11 cellular contexts compared by ENCODE assay signal in genomic region chr2:10817413-10817812, GRCh38. TPM values are rescaled to one million over a fixed set of nuclear protein-coding genes. Genes with fewer than 3 reads are reported as not detected.
DNase-seq lines count a peak whose midpoint lies in the region; ATAC-seq and TF ChIP-seq lines count a peak whose summit lies in the region.
"Had no signal": no experiment of that assay in that cellular context is flagged by ENCODE, and none has a peak within 500 bp of the region (broad histone marks: within the 10 kb centered on the region; RNA-seq: fewer than 3 reads in every experiment).

No MANE protein-coding gene starts in this region.

- intact Hi-C loops in PC-9 (cut with micrococcal nuclease; ENCODE audit: unreplicated experiment) (no loop called here), upper lobe of right lung (cut with DNase I) (no loop called here), body of pancreas (cut with DNase I) (no loop called here)

- CTCF ChIA-PET in PC-9 (lab: Charles Lee), result interaction anchor here (0.6 kb wide), 1 partner anchor 178 kb away, joined by 3 read pairs; no protein-coding TSS in a partner anchor

- H3K27ac ChIP-seq in PC-9 (no peak overlapping the region), upper lobe of right lung (no peak overlapping the region), body of pancreas (no peak overlapping the region)
- H3K27ac ChIP-seq: gastroesophageal sphincter, suprapubic skin had no signal

- H3K36me3 Mint-ChIP-seq in activated naive CD8-positive, alpha-beta T cell treated with anti-CD3 and anti-CD28 coated beads, Interleukin-2, amount 50 U/mL, for 24 hours (ENCODE audit: low read depth), result no peaks in the 10 kb centered on the region
- H3K36me3 Mint-ChIP-seq in activated naive CD8-positive, alpha-beta T cell treated with anti-CD3 and anti-CD28 coated beads for 36 hours, result no peaks in the 10 kb centered on the region

- no peak for ATAC-seq in activated naive CD8-positive, alpha-beta T cell treated with anti-CD3 and anti-CD28 coated beads, Interleukin-2, amount 50 U/mL, for 24 hours
- ATAC-seq in upper lobe of right lung (no peak), HG03521 (IDR thresholded peaks at IDR 0.05; ENCODE audit: unreplicated experiment) (no peak), body of pancreas (no peak), GM19395 (IDR thresholded peaks at IDR 0.05; ENCODE audit: unreplicated experiment) (no peak)
- ATAC-seq: gastroesophageal sphincter had no signal

- TF ChIP-seq CTCF in PC-9 (conservative IDR thresholded peaks at IDR 0.05) (peak; percentile 53), fibroblast of the aortic adventitia (IDR thresholded peaks at IDR 0.05; ENCODE audit: insufficient read depth, low read length) (peak; percentile 21), upper lobe of right lung (IDR thresholded peaks at IDR 0.05) (peak; percentile 16), body of pancreas (IDR thresholded peaks at IDR 0.05) (peak in 1 of 7 experiments; percentile 5)

- DNase-seq in activated naive CD8-positive, alpha-beta T cell treated with anti-CD3 and anti-CD28 coated beads, Interleukin-2, amount 50 U/mL, for 24 hours, result no peak
- no peak for DNase-seq in activated naive CD8-positive, alpha-beta T cell treated with anti-CD3 and anti-CD28 coated beads for 36 hours
- DNase-seq in PC-9 (peak in 1 of 2 experiments; percentile 30), fibroblast of the aortic adventitia (ENCODE audit: low read depth) (no peak), upper lobe of right lung (no peak), body of pancreas (no peak)
- DNase-seq: activated B cell treated with CpG ODN at 0.5 μM for 24 hours had no signal

- H2AFZ ChIP-seq in PC-9, result no peak overlapping the region

- no TSS peak for BruUV-seq in PC-9 (replicated peaks; lab: Mats Ljungman, UMichigan)

- H3K4me1 ChIP-seq in PC-9 (replicated peaks; ENCODE audit: insufficient read depth) (no peaks in the 10 kb centered on the region), upper lobe of right lung (peaks cover 4% of the 10 kb centered on the region), body of pancreas (peaks cover 7% of the 10 kb centered on the region)

- no peak for TF ChIP-seq POLR2A in body of pancreas (IDR thresholded peaks at IDR 0.05)

- no peaks in the 10 kb centered on the region for H4K20me1 ChIP-seq in PC-9 (ENCODE audit: insufficient read depth)

- H3K9me3 ChIP-seq in PC-9 (ENCODE audit: insufficient read depth, low read depth) (no peaks in the 10 kb centered on the region), upper lobe of right lung (no peaks in the 10 kb centered on the region), body of pancreas (no peaks in the 10 kb centered on the region)
- H3K9me3 ChIP-seq: gastroesophageal sphincter, suprapubic skin had no signal

- H3K36me3 ChIP-seq in PC-9 (ENCODE audit: low read depth), result no peaks in the 10 kb centered on the region
- H3K36me3 ChIP-seq in upper lobe of right lung, result no peaks in the 10 kb centered on the region
- no peaks in the 10 kb centered on the region for H3K36me3 ChIP-seq in body of pancreas (replicated peaks in 1 of 2; ENCODE audit: insufficient read depth in 1 of 2, low read depth in 2 of 2)
- H3K36me3 ChIP-seq: gastroesophageal sphincter, suprapubic skin had no signal

- peaks cover 3% of the 10 kb centered on the region for H3K4me1 Mint-ChIP-seq in activated naive CD8-positive, alpha-beta T cell treated with anti-CD3 and anti-CD28 coated beads, Interleukin-2, amount 50 U/mL, for 24 hours
- H3K4me1 Mint-ChIP-seq in activated naive CD8-positive, alpha-beta T cell treated with anti-CD3 and anti-CD28 coated beads for 36 hours, result peaks cover 3% of the 10 kb centered on the region
- H3K4me1 Mint-ChIP-seq: activated B cell treated with CpG ODN at 0.5 μM for 24 hours had no signal

- no peak overlapping the region for H3K4me3 Mint-ChIP-seq in activated naive CD8-positive, alpha-beta T cell treated with anti-CD3 and anti-CD28 coated beads, Interleukin-2, amount 50 U/mL, for 24 hours
- no peak overlapping the region for H3K4me3 Mint-ChIP-seq in activated naive CD8-positive, alpha-beta T cell treated with anti-CD3 and anti-CD28 coated beads for 36 hours
- H3K4me3 Mint-ChIP-seq: activated B cell treated with CpG ODN at 0.5 μM for 24 hours had no signal

- H3K4me3 ChIP-seq in PC-9, result no peak overlapping the region
- H3K4me3 ChIP-seq in fibroblast of the aortic adventitia (ENCODE audit: low read depth, low read length), result no peak overlapping the region
- no peak overlapping the region for H3K4me3 ChIP-seq in upper lobe of right lung
- no peak overlapping the region for H3K4me3 ChIP-seq in body of pancreas
- H3K4me3 ChIP-seq: gastroesophageal sphincter, suprapubic skin had no signal

- H3F3A ChIP-seq in PC-9 (ENCODE audit: insufficient read depth, low read depth), result peaks cover 7% of the 10 kb centered on the region; the same call in 1 of the 2 replicates

- H3K27me3 ChIP-seq in PC-9 (ENCODE audit: insufficient read depth, low read depth), result peaks cover 43% of the 10 kb centered on the region
- peaks cover 4% of the 10 kb centered on the region for H3K27me3 ChIP-seq in upper lobe of right lung
- H3K27me3 ChIP-seq in body of pancreas, result no peaks in the 10 kb centered on the region

- no peaks in the 10 kb centered on the region for H3K9me3 Mint-ChIP-seq in activated naive CD8-positive, alpha-beta T cell treated with anti-CD3 and anti-CD28 coated beads, Interleukin-2, amount 50 U/mL, for 24 hours
- H3K9me3 Mint-ChIP-seq in activated naive CD8-positive, alpha-beta T cell treated with anti-CD3 and anti-CD28 coated beads for 36 hours, result no peaks in the 10 kb centered on the region
- H3K9me3 Mint-ChIP-seq: activated B cell treated with CpG ODN at 0.5 μM for 24 hours had no signal

- H3K27me3 Mint-ChIP-seq in activated naive CD8-positive, alpha-beta T cell treated with anti-CD3 and anti-CD28 coated beads, Interleukin-2, amount 50 U/mL, for 24 hours, result peaks cover 15% of the 10 kb centered on the region
- peaks cover 3% of the 10 kb centered on the region for H3K27me3 Mint-ChIP-seq in activated naive CD8-positive, alpha-beta T cell treated with anti-CD3 and anti-CD28 coated beads for 36 hours

- H3K9me2 ChIP-seq in PC-9 (ENCODE audit: insufficient read depth), result no peaks in the 10 kb centered on the region

- 58% methylated on average over 4 to 5 of the region's 5 CpGs for WGBS in body of pancreas, 2 donors

- no peaks in the 10 kb centered on the region for H3K79me2 ChIP-seq in PC-9 (ENCODE audit: low read depth)

- H3K4me2 ChIP-seq in PC-9, result no peak overlapping the region

- POLR2A ChIA-PET in PC-9 (lab: Charles Lee; ENCODE audit: unreplicated experiment), result no interaction called here

- peak overlapping the region; percentile 6 for H3K27ac Mint-ChIP-seq in activated naive CD8-positive, alpha-beta T cell treated with anti-CD3 and anti-CD28 coated beads, Interleukin-2, amount 50 U/mL, for 24 hours
- no peak overlapping the region for H3K27ac Mint-ChIP-seq in activated naive CD8-positive, alpha-beta T cell treated with anti-CD3 and anti-CD28 coated beads for 36 hours
- H3K27ac Mint-ChIP-seq: activated B cell treated with CpG ODN at 0.5 μM for 24 hours had no signal

RNA-seq across cellular contexts. Expression of gene PDIA6, which starts 4.8 kb away (rescaled TPM):
- total RNA-seq in activated naive CD8-positive, alpha-beta T cell treated with anti-CD3 and anti-CD28 coated beads for 36 hours, result 100 to 1,000 TPM; 147 to 148 TPM
- 127 and 170 TPM in 2 replicates for total RNA-seq in PC-9 (2021)
- total RNA-seq in fibroblast of the aortic adventitia (ENCODE audit: low replicate concordance), result 203 and 277 TPM in 2 replicates
- total RNA-seq in upper lobe of right lung, result 180 TPM
- 100 to 1,000 TPM; 113 to 141 TPM for total RNA-seq in body of pancreas
